ENCODE assay signal across 15 cellular contexts in the genomic region with DNA sequence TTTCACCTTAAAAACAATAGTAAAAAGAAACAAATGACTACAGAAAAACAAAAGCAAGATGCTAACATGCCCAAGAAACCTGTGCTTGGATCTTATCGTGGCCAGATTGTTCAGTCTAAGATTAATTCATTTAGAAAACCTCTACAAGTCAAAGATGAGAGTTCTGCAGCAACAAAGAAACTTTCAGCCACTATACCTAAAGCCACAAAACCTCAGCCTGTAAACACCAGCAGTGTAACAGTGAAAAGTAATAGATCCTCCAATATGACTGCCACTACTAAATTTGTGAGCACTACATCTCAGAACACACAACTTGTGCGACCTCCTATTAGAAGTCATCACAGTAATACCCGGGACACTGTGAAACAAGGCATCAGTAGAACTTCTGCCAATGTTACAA. TPM values are rescaled to one million over a fixed set of nuclear protein-coding genes. Genes with fewer than 3 reads are reported as not detected.
DNase-seq lines count a peak whose midpoint lies in the region; ATAC-seq and TF ChIP-seq lines count a peak whose summit lies in the region.
"Had no signal": no experiment of that assay in that cellular context is flagged by ENCODE, and none has a peak within 500 bp of the region (broad histone marks: within the 10 kb centered on the region; RNA-seq: fewer than 3 reads in every experiment).

No MANE protein-coding gene starts in this region.

- peak; percentile 47 for ATAC-seq in HG02852 (IDR thresholded peaks at IDR 0.05; ENCODE audit: unreplicated experiment)
- ATAC-seq in T-helper 17 cell: peak; percentile 35
- ATAC-seq in stimulated activated effector memory CD8-positive, alpha-beta T cell treated with anti-CD3 and anti-CD28 coated beads, Interleukin-12 subunit alpha, Interleukin-12 subunit beta, amount 100 ng/mL, for 72 hours: peak; percentile 77
- ATAC-seq in HG03460 (IDR thresholded peaks at IDR 0.05; ENCODE audit: unreplicated experiment): no peak
- no peak for ATAC-seq in GM19397 (IDR thresholded peaks at IDR 0.05; ENCODE audit: unreplicated experiment)
- ATAC-seq: lower lobe of right lung, Right ventricle myocardium inferior had no signal

- H3K36me3 Mint-ChIP-seq in MCF 10A (ENCODE audit: insufficient read depth, unreplicated experiment) (peaks cover 48% of the 10 kb centered on the region), T-helper 17 cell (ENCODE audit: low read depth) (no peaks in the 10 kb centered on the region)
- H3K36me3 Mint-ChIP-seq in stimulated activated effector memory CD8-positive, alpha-beta T cell treated with anti-CD3 and anti-CD28 coated beads, Interleukin-12 subunit alpha, Interleukin-12 subunit beta, amount 100 ng/mL, for 72 hours: peaks cover 98% of the 10 kb centered on the region

- H3K36me3 ChIP-seq in breast epithelium: no peaks in the 10 kb centered on the region
- H3K36me3 ChIP-seq: right atrium auricular region had no signal

- no peaks in the 10 kb centered on the region for H3K9me3 Mint-ChIP-seq in MCF 10A (ENCODE audit: unreplicated experiment)
- H3K9me3 Mint-ChIP-seq in stimulated activated effector memory CD8-positive, alpha-beta T cell treated with anti-CD3 and anti-CD28 coated beads, Interleukin-12 subunit alpha, Interleukin-12 subunit beta, amount 100 ng/mL, for 72 hours: no peaks in the 10 kb centered on the region

- H3K4me1 ChIP-seq in breast epithelium: no peaks in the 10 kb centered on the region
- H3K4me1 ChIP-seq: right atrium auricular region had no signal

- no peaks in the 10 kb centered on the region for H3K27me3 Mint-ChIP-seq in MCF 10A (ENCODE audit: insufficient read depth, unreplicated experiment)
- no peaks in the 10 kb centered on the region for H3K27me3 Mint-ChIP-seq in T-helper 17 cell

- CTCF ChIA-PET in MCF 10A (lab: Yijun Ruan, JAX): interaction anchor here (0.7 kb wide), 2 partner anchors 50 to 259 kb away, joined by 3 read pairs; no protein-coding TSS in a partner anchor

- no peak overlapping the region for H3K4me3 ChIP-seq in breast epithelium
- H3K4me3 ChIP-seq: lower lobe of right lung, right atrium auricular region, thoracic aorta had no signal

- intact Hi-C loops in MCF 10A (cut with micrococcal nuclease): no loop called here
- intact Hi-C loops in breast epithelium (cut with DNase I; ENCODE audit: low total_unique reads): no loop called here

- no peak overlapping the region for H3K27ac ChIP-seq in breast epithelium
- H3K27ac ChIP-seq: lower lobe of right lung, right atrium auricular region, thoracic aorta had no signal

- TF ChIP-seq CTCF in MCF 10A (IDR thresholded peaks at IDR 0.05; ENCODE audit: unreplicated experiment) (no peak), breast epithelium (IDR thresholded peaks at IDR 0.05) (no peak)

- DNase-seq in MCF 10A (ENCODE audit: unreplicated experiment) (no peak), breast epithelium (ENCODE audit: low spot score in 2 of 2) (no peak), T-helper 17 cell (no peak), OCI-M2 (lab: John Stamatoyannopoulos, UW; ENCODE audit: unreplicated experiment) (no peak)
- DNase-seq in stimulated activated effector memory CD8-positive, alpha-beta T cell treated with anti-CD3 and anti-CD28 coated beads, Interleukin-12 subunit alpha, Interleukin-12 subunit beta, amount 100 ng/mL, for 72 hours (ENCODE audit: low spot score in 2 of 2): no peak
- DNase-seq: lower lobe of right lung; NCI-H1092; NCI-H2081 treated with DMSO at 0.1 percent for 48 hours; stimulated activated CD4-positive, alpha-beta T cell treated with anti-CD3 and anti-CD28 coated beads, Interleukin-15, amount 100 ng/mL, for 24 hours had no signal

- POLR2A ChIA-PET in MCF 10A (lab: Yijun Ruan, JAX): interaction anchor here (0.5 to 1.2 kb wide), 2 partner anchors 12 to 103 kb away, joined by 3 to 4 read pairs; no protein-coding TSS in a partner anchor

- H3K27ac Mint-ChIP-seq in MCF 10A (ENCODE audit: low read depth, unreplicated experiment): peak overlapping the region; percentile 49
- H3K27ac Mint-ChIP-seq in T-helper 17 cell: peak overlapping the region; percentile 67
- peak overlapping the region; percentile 69 for H3K27ac Mint-ChIP-seq in stimulated activated effector memory CD8-positive, alpha-beta T cell treated with anti-CD3 and anti-CD28 coated beads, Interleukin-12 subunit alpha, Interleukin-12 subunit beta, amount 100 ng/mL, for 72 hours

- peaks cover 23% of the 10 kb centered on the region for H3K4me1 Mint-ChIP-seq in MCF 10A (ENCODE audit: insufficient read depth, unreplicated experiment)
- H3K4me1 Mint-ChIP-seq in T-helper 17 cell: peaks cover 15% of the 10 kb centered on the region
- peaks cover 13% of the 10 kb centered on the region for H3K4me1 Mint-ChIP-seq in stimulated activated effector memory CD8-positive, alpha-beta T cell treated with anti-CD3 and anti-CD28 coated beads, Interleukin-12 subunit alpha, Interleukin-12 subunit beta, amount 100 ng/mL, for 72 hours

- H3K4me3 Mint-ChIP-seq in MCF 10A (ENCODE audit: unreplicated experiment): no peak overlapping the region
- peak overlapping the region; percentile 56 for H3K4me3 Mint-ChIP-seq in T-helper 17 cell
- no peak overlapping the region for H3K4me3 Mint-ChIP-seq in stimulated activated effector memory CD8-positive, alpha-beta T cell treated with anti-CD3 and anti-CD28 coated beads, Interleukin-12 subunit alpha, Interleukin-12 subunit beta, amount 100 ng/mL, for 72 hours

- no peaks in the 10 kb centered on the region for H3K27me3 ChIP-seq in breast epithelium
- H3K27me3 ChIP-seq: right atrium auricular region had no signal

- TF ChIP-seq POLR2A in breast epithelium (IDR thresholded peaks at IDR 0.05): no peak

- BruUV-seq in MCF 10A (replicated peaks; lab: Mats Ljungman, UMichigan): TSS peak; percentile 18

- H3K9me3 ChIP-seq in breast epithelium (no peaks in the 10 kb centered on the region), T-helper 17 cell (ENCODE audit: control insufficient read depth, low read length, poor library complexity, severe bottlenecking) (no peaks in the 10 kb centered on the region)
- H3K9me3 ChIP-seq: lower lobe of right lung, right atrium auricular region, thoracic aorta had no signal

RNA-seq across cellular contexts. Expression of gene CKAP2, which starts 6.0 kb away (rescaled TPM):
- total RNA-seq in MCF 10A (2022) (37.9 and 50.7 TPM in 2 replicates), breast epithelium (10 to 100 TPM in 1 of 3 donors, 1 to 10 TPM in 2; 6.9 to 11.0 (median 8.6) TPM), T-helper 17 cell (10 to 100 TPM; 21.8 to 27.8 TPM)

RNA-seq across cellular contexts. Expression of gene VPS36, which starts 10.8 kb away (rescaled TPM):
- total RNA-seq in MCF 10A (2022) (42.8 and 43.4 TPM in 2 replicates), breast epithelium (10 to 100 TPM; 44.0 to 97.6 (median 65.5) TPM), T-helper 17 cell (10 to 100 TPM; 39.6 to 42.0 TPM)

RNA-seq across cellular contexts. Expression of gene THSD1, which starts 55.3 kb away (rescaled TPM):
- 13.3 and 16.7 TPM in 2 replicates for total RNA-seq in MCF 10A (2022)
- total RNA-seq in breast epithelium: 1 to 10 TPM; 5.8 to 9.8 (median 9.1) TPM
- total RNA-seq in T-helper 17 cell: under 1 TPM; 0.40 to 0.68 TPM

Comparison
In these comparisons a context has a peak if more than half of its experiments do, and no peak if none do; other contexts are left out.
1. ATAC-seq: peak in HG02852 (single experiment), T-helper 17 cell (single experiment) and stimulated activated effector memory CD8-positive, alpha-beta T cell treated with anti-CD3 and anti-CD28 coated beads, Interleukin-12 subunit alpha, Interleukin-12 subunit beta, amount 100 ng/mL, for 72 hours (single experiment); none in HG03460 (single experiment) and GM19397 (single experiment).
2. Peak in every context shown above with its lines, with median percentiles within 50 percentile points of each other: H3K27ac Mint-ChIP-seq.